ENCODE assay signal across 28 cellular contexts in the genomic region with DNA sequence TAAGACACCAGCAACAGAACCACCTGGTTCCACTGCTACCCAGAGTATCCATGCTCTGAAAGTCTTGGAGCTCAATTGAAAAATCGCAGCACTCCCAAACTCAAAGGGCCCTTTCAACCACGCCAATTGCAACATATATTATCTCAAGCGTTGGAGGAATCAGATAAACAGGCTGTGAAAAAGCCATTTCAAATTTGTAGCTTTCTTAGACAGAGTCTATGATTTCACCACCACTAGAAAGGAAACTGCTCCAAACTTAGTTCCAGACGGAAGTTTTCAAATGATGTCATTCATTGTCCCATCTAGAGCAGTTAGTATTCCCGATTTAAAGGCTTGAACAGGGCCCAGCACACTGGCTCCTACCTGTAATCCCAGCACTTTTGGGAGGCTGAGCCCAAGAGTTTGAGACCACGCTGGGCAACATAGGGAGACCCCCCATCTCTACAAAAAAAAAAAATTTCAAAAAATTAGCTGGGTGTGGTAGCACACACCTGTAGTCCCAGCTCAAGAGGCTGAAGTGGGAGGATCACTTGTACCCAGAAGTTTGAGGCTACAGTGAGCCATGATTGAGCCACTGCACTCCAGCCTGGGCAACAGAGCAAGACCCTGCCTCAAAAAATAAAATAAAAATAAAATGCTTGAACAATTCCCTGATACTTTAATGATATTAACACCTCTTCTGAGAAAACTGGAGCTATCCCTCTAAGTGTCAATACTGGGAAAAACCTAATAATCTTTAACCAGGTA. TPM values are rescaled to one million over a fixed set of nuclear protein-coding genes. Genes with fewer than 3 reads are reported as not detected.
DNase-seq lines count a peak whose midpoint lies in the region; ATAC-seq and TF ChIP-seq lines count a peak whose summit lies in the region.
"Had no signal": no experiment of that assay in that cellular context is flagged by ENCODE, and none has a peak within 500 bp of the region (broad histone marks: within the 10 kb centered on the region; RNA-seq: fewer than 3 reads in every experiment).

No MANE protein-coding gene starts in this region.

- H3K4ac ChIP-seq in mesenchymal stem cell (ENCODE audit: low read depth in 1 of 2, low read length in 2 of 2), result no peak overlapping the region

- 86 to 95% methylated on average over 4 to 6 of the region's 6 CpGs for WGBS in endodermal cell (ENCODE audit: insufficient coverage in 1 of 2, insufficient read length in 1 of 2), 2 experiments
- 62% methylated on average over 6 of the region's 6 CpGs for WGBS in mesenchymal stem cell

- CTCF ChIA-PET in WTC11 (lab: Charles Lee), result interaction anchor here (0.8 to 2.0 kb wide), 4 partner anchors 10 to 62 kb away, joined by 4 to 17 read pairs (median 5); no protein-coding TSS in a partner anchor

- no peak overlapping the region for H2BK15ac ChIP-seq in mesenchymal stem cell (ENCODE audit: low read depth, poor library complexity, severe bottlenecking)

- H3K4me2 ChIP-seq in mesenchymal stem cell (ENCODE audit: low read length, poor library complexity, severe bottlenecking), result no peak overlapping the region

- H3K36me3 ChIP-seq in HUES48 (ENCODE audit: control insufficient read depth, insufficient read depth, low read length), result no peaks in the 10 kb centered on the region
- H3K36me3 ChIP-seq in endodermal cell (ENCODE audit: control insufficient read depth, insufficient read depth, low read length), result no peaks in the 10 kb centered on the region
- peaks cover 0 to 2% of the 10 kb centered on the region in 2 experiments for H3K36me3 ChIP-seq in mesenchymal stem cell (ENCODE audit: control insufficient read depth in 1 of 2, insufficient read depth in 2 of 2, low read depth in 1 of 2, low read length in 2 of 2)
- H3K36me3 ChIP-seq: BLaER1 treated with 17β-estradiol and CSF1 and Interleukin-3, amounts not matched to agents 10 nM and 100 nM; esophagus squamous epithelium; MG63; tibial nerve had no signal

- H3K4me1 Mint-ChIP-seq in WTC11 (peaks cover 75% of the 10 kb centered on the region), endodermal cell (peaks cover 46% of the 10 kb centered on the region)

- no peak overlapping the region for H2AFZ ChIP-seq in mesenchymal stem cell (ENCODE audit: low read depth, low read length)

- no peak overlapping the region for H3K23ac ChIP-seq in mesenchymal stem cell (ENCODE audit: low read length in 2 of 2)

- H3K36me3 Mint-ChIP-seq in WTC11 (no peaks in the 10 kb centered on the region), endodermal cell (ENCODE audit: low read depth) (no peaks in the 10 kb centered on the region)

- no peaks in the 10 kb centered on the region for H3K9me3 Mint-ChIP-seq in WTC11
- no peaks in the 10 kb centered on the region for H3K9me3 Mint-ChIP-seq in endodermal cell
- H3K9me3 Mint-ChIP-seq: activated T-helper 17 cell treated with anti-CD3 and anti-CD28 coated beads, Interleukin-2, amount 50 U/mL, for 72 hours; effector memory CD8-positive, alpha-beta T cell had no signal

- no peak for TF ChIP-seq CTCF in WTC11 (IDR thresholded peaks at IDR 0.05)
- TF ChIP-seq CTCF in endodermal cell (conservative IDR thresholded peaks at IDR 0.05), result no peak

- no peak overlapping the region for H4K91ac ChIP-seq in mesenchymal stem cell (ENCODE audit: low read length)

- H3K4me3 ChIP-seq in HUES48 (ENCODE audit: low read depth, low read length), result no peak overlapping the region; the same call in 1 of the 2 replicates
- no peak overlapping the region for H3K4me3 ChIP-seq in endodermal cell (ENCODE audit: low read length)
- no peak overlapping the region for H3K4me3 ChIP-seq in mesenchymal stem cell (ENCODE audit: insufficient read depth in 1 of 2, low read depth in 1 of 2, low read length in 2 of 2)
- H3K4me3 ChIP-seq: BLaER1 treated with 17β-estradiol and CSF1 and Interleukin-3, amounts not matched to agents 10 nM and 100 nM; esophagus squamous epithelium; MG63; tibial nerve had no signal

- H3K14ac ChIP-seq in mesenchymal stem cell (ENCODE audit: low read length in 2 of 2), result no peak overlapping the region

- H3K18ac ChIP-seq in mesenchymal stem cell (ENCODE audit: low read depth in 1 of 2, low read length in 2 of 2), result no peak overlapping the region

- H3K27me3 ChIP-seq in HUES48 (ENCODE audit: control insufficient read depth, insufficient read depth, low read length), result no peaks in the 10 kb centered on the region
- no peaks in the 10 kb centered on the region for H3K27me3 ChIP-seq in endodermal cell (ENCODE audit: control insufficient read depth, insufficient read depth, low read length, poor library complexity, severe bottlenecking)
- H3K27me3 ChIP-seq in mesenchymal stem cell (ENCODE audit: control insufficient read depth in 1 of 2, insufficient read depth in 1 of 2, low read length in 2 of 2), result no peaks in the 10 kb centered on the region
- H3K27me3 ChIP-seq: BLaER1 treated with 17β-estradiol and CSF1 and Interleukin-3, amounts not matched to agents 10 nM and 100 nM; esophagus squamous epithelium; MG63; tibial nerve had no signal

- no peak for ATAC-seq in WTC11
- ATAC-seq: activated T-helper 17 cell treated with anti-CD3 and anti-CD28 coated beads, Interleukin-2, amount 50 U/mL, for 72 hours; effector memory CD8-positive, alpha-beta T cell; stimulated activated naive CD8-positive, alpha-beta T cell treated with anti-CD3 and anti-CD28 coated beads, Interleukin-15, Interleukin-2, amounts not matched to agents 100 U/mL and 50 U/mL, for 24 hours had no signal

- no peak overlapping the region for H2BK120ac ChIP-seq in mesenchymal stem cell (ENCODE audit: low read depth, low read length)

- H3K27ac ChIP-seq in HUES48 (ENCODE audit: low read depth, low read length) (peak overlapping the region; percentile 85), endodermal cell (ENCODE audit: low read depth, low read length) (peak overlapping the region; percentile 49), mesenchymal stem cell (ENCODE audit: low read length, poor library complexity, severe bottlenecking) (no peak overlapping the region)
- H3K27ac ChIP-seq: BLaER1 treated with 17β-estradiol and CSF1 and Interleukin-3, amounts not matched to agents 10 nM and 100 nM; esophagus squamous epithelium; tibial nerve had no signal

- H2BK5ac ChIP-seq in mesenchymal stem cell (ENCODE audit: low read depth, low read length, poor library complexity, severe bottlenecking), result no peak overlapping the region

- H3K4me3 Mint-ChIP-seq in WTC11 (no peak overlapping the region), endodermal cell (no peak overlapping the region)
- H3K4me3 Mint-ChIP-seq: activated naive CD8-positive, alpha-beta T cell; activated T-helper 17 cell treated with anti-CD3 and anti-CD28 coated beads, Interleukin-2, amount 50 U/mL, for 72 hours; effector memory CD8-positive, alpha-beta T cell had no signal

- H2BK12ac ChIP-seq in mesenchymal stem cell (ENCODE audit: low read length in 2 of 2), result no peak overlapping the region

- H4K8ac ChIP-seq in mesenchymal stem cell (ENCODE audit: low read length), result no peak overlapping the region

- POLR2A ChIA-PET in WTC11 (lab: Charles Lee), result no interaction called here

- in situ Hi-C loops in G401 (cut with HindIII; ENCODE audit: low sequenced_read_pairs), result no loop called here

- peaks cover 45% of the 10 kb centered on the region for H3K4me1 ChIP-seq in HUES48 (ENCODE audit: control insufficient read depth, insufficient read depth, low read length)
- H3K4me1 ChIP-seq in endodermal cell (ENCODE audit: control insufficient read depth, insufficient read depth, low read length), result peaks cover 15% of the 10 kb centered on the region
- peaks cover 2% of the 10 kb centered on the region for H3K4me1 ChIP-seq in mesenchymal stem cell (ENCODE audit: control insufficient read depth, insufficient read depth, low read depth, low read length)
- H3K4me1 ChIP-seq: tibial nerve had no signal

- peak overlapping the region; percentile 96 for H3K27ac Mint-ChIP-seq in WTC11
- H3K27ac Mint-ChIP-seq in endodermal cell, result peak overlapping the region; percentile 46
- H3K27ac Mint-ChIP-seq: activated T-helper 17 cell treated with anti-CD3 and anti-CD28 coated beads, Interleukin-2, amount 50 U/mL, for 72 hours; effector memory CD8-positive, alpha-beta T cell had no signal

- no peaks in the 10 kb centered on the region for H3K9me3 ChIP-seq in HUES48 (ENCODE audit: control insufficient read depth, insufficient read depth, low read length)
- H3K9me3 ChIP-seq in endodermal cell (ENCODE audit: control insufficient read depth, low read length), result no peaks in the 10 kb centered on the region
- no peaks in the 10 kb centered on the region for H3K9me3 ChIP-seq in mesenchymal stem cell (ENCODE audit: control insufficient read depth, low read length)
- H3K9me3 ChIP-seq: BLaER1 treated with 17β-estradiol and CSF1 and Interleukin-3, amounts not matched to agents 10 nM and 100 nM; esophagus squamous epithelium; MG63; tibial nerve had no signal

- no peak overlapping the region for H2AK5ac ChIP-seq in mesenchymal stem cell (ENCODE audit: low read length, severe bottlenecking)

- H3K9ac ChIP-seq in HUES48 (ENCODE audit: low read depth, low read length), result no peak overlapping the region
- no peak overlapping the region for H3K9ac ChIP-seq in endodermal cell (ENCODE audit: extremely low read depth, low read length, poor library complexity, severe bottlenecking)
- no peak overlapping the region for H3K9ac ChIP-seq in mesenchymal stem cell (ENCODE audit: low read length)
- H3K9ac ChIP-seq: BLaER1 treated with 17β-estradiol and CSF1 and Interleukin-3, amounts not matched to agents 10 nM and 100 nM had no signal

- peaks cover 43% of the 10 kb centered on the region for H3K79me1 ChIP-seq in mesenchymal stem cell (replicated peaks; ENCODE audit: low read length, poor library complexity, severe bottlenecking)

- H3K27me3 Mint-ChIP-seq in WTC11 (ENCODE audit: low read depth) (no peaks in the 10 kb centered on the region), endodermal cell (ENCODE audit: insufficient read depth) (no peaks in the 10 kb centered on the region)
- H3K27me3 Mint-ChIP-seq: activated naive CD8-positive, alpha-beta T cell; activated T-helper 17 cell treated with anti-CD3 and anti-CD28 coated beads, Interleukin-2, amount 50 U/mL, for 72 hours; effector memory CD8-positive, alpha-beta T cell had no signal

- DNase-seq in WTC11 (ENCODE audit: low spot score), result no peak
- no peak for DNase-seq in endodermal cell
- DNase-seq in mesenchymal stem cell, result peak; percentile 74
- no peak for DNase-seq in NCI-H1930 (lab: John Stamatoyannopoulos, UW)
- DNase-seq in effector CD4-positive, alpha-beta T cell, result no peak
- no peak for DNase-seq in DMS 273 treated with DMSO at 0.1 percent for 48 hours (lab: John Stamatoyannopoulos, UW)
- DNase-seq in G401 (ENCODE audit: low spot score), result no peak
- DNase-seq: activated CD4-positive, alpha-beta T cell treated with anti-CD3 and anti-CD28 coated beads, Interleukin-2, amount 50 U/mL, for 48 hours; activated CD8-positive, alpha-beta memory T cell treated with anti-CD3 and anti-CD28 coated beads, Interleukin-2, amount 50 U/mL, for 4 hours; Calu3; effector memory CD8-positive, alpha-beta T cell; esophagus squamous epithelium; KBM-7; mammary epithelial cell; MG63; NCI-H1417 treated with DMSO at 0.1 percent for 48 hours; NCI-H2107; NCI-H446; occipital lobe; stimulated activated CD4-positive, alpha-beta T cell treated with anti-CD3 and anti-CD28 coated beads, Interleukin-12 subunit alpha, Interleukin-12 subunit beta, amount 100 ng/mL, for 4 hours; stimulated activated naive CD8-positive, alpha-beta T cell treated with anti-CD3 and anti-CD28 coated beads, Interleukin-15, Interleukin-2, amounts not matched to agents 100 U/mL and 50 U/mL, for 24 hours; SW 1271 had no signal

RNA-seq across cellular contexts. Expression of gene TNIK, which starts 16.8 kb away (rescaled TPM):
- 50.3 to 53.0 TPM (median 51.9 TPM) in 3 replicates for total RNA-seq in WTC11 (2021)
- total RNA-seq in endodermal cell, result 10 to 100 TPM; 12.2 to 14.9 TPM
- polyA plus RNA-seq in endodermal cell (2013, experiment 1 of 2), result 30.1 TPM
- 33.0 TPM for polyA plus RNA-seq in endodermal cell (2013, experiment 2 of 2)
- polyA plus RNA-seq in mesenchymal stem cell (2013, experiment 1 of 2), result 12.9 TPM
- polyA plus RNA-seq in mesenchymal stem cell (2013, experiment 2 of 2), result 11.9 TPM
- total RNA-seq in G401 (2014; rRNA removed; shearing (Covaris generic)), result 0.03 TPM in 1 of 2 replicates, not detected in the other
- total RNA-seq: OCI-LY7 had no signal

Comparison
In these comparisons a context has a peak if more than half of its experiments do, and no peak if none do; other contexts are left out.
1. RNA of gene TNIK, which starts 16.8 kb away (total RNA-seq): 50.3 to 53.0 TPM in WTC11 and 12.2 to 14.9 TPM in endodermal cell; 0.03 TPM in G401; every median in the first group is over 10 times any median in the second.